Comparison of ENCODE assay signal across 8 cellular contexts in the genomic region with DNA sequence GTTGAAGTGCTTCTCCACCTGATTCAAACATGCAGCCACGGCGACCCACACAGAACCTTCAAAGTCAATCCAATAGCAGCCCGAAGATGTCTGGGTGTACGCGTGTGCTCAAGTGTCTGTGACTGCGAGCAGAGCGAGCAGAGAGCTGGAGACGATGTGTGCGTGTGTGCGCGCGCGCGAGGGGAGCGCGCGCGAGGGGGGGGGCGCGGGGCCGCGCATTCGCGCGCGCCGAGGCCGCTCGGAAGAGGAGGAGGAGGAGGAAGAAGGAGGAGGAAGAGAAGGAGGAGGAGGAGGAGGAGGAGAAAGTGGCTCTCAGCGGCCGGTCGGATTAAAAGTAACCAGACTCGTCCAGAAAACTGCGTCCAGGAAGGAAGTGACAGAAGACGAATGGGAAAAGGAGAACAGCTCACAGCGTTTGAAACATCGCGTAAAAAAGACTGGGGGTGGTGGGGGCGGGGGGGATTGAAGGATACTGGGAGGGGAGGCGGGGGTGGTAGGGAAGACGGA. TPM values are rescaled to one million over a fixed set of nuclear protein-coding genes. Genes with fewer than 3 reads are reported as not detected.
DNase-seq lines count a peak whose midpoint lies in the region; ATAC-seq lines count a peak whose summit lies in the region.

Gene MEF2C (minus strand): TSS at position 126 of the 507 bp plus-strand sequence. CDS start 59,396 bp downstream, outside the sequence.

- peak; percentile 46 for ATAC-seq in HG02885 (IDR thresholded peaks at IDR 0.05; ENCODE audit: poor library complexity, unreplicated experiment)
- ATAC-seq in activated naive CD8-positive, alpha-beta T cell treated with anti-CD3 and anti-CD28 coated beads, Interleukin-2, amount 10 ng/mL, durations not matched to agents 7 days and 5 days (ENCODE audit: low read depth) = peak; percentile 52

- H3K27ac Mint-ChIP-seq in activated naive CD8-positive, alpha-beta T cell treated with anti-CD3 and anti-CD28 coated beads, Interleukin-2, amount 10 ng/mL, durations not matched to agents 7 days and 5 days = peak within 1 kb of the TSS; percentile 11

- H3K9me3 Mint-ChIP-seq in activated naive CD8-positive, alpha-beta T cell treated with anti-CD3 and anti-CD28 coated beads, Interleukin-2, amount 10 ng/mL, durations not matched to agents 7 days and 5 days = no peaks in the 10 kb centered on the region

- H3K9me3 ChIP-seq in neuron (ENCODE audit: low read length) = no peaks in the 10 kb centered on the region

- peak within 1 kb of the TSS; percentile 92 for H3K4me3 Mint-ChIP-seq in activated naive CD8-positive, alpha-beta T cell treated with anti-CD3 and anti-CD28 coated beads, Interleukin-2, amount 10 ng/mL, durations not matched to agents 7 days and 5 days

- peaks cover 78% of the 10 kb centered on the region for H3K27me3 Mint-ChIP-seq in activated naive CD8-positive, alpha-beta T cell treated with anti-CD3 and anti-CD28 coated beads, Interleukin-2, amount 10 ng/mL, durations not matched to agents 7 days and 5 days

- no peaks in the 10 kb centered on the region for H3K36me3 ChIP-seq in neuron (ENCODE audit: insufficient read depth, low read length)

- H3K36me3 Mint-ChIP-seq in activated naive CD8-positive, alpha-beta T cell treated with anti-CD3 and anti-CD28 coated beads, Interleukin-2, amount 10 ng/mL, durations not matched to agents 7 days and 5 days = no peaks in the 10 kb centered on the region

- H3K4me1 Mint-ChIP-seq in activated naive CD8-positive, alpha-beta T cell treated with anti-CD3 and anti-CD28 coated beads, Interleukin-2, amount 10 ng/mL, durations not matched to agents 7 days and 5 days = peaks cover 18% of the 10 kb centered on the region

- peak within 1 kb of the TSS; percentile 88 for H2AFZ ChIP-seq in neuron (ENCODE audit: low read depth, low read length)

- peaks cover 17% of the 10 kb centered on the region for H3K4me1 ChIP-seq in neuron (ENCODE audit: insufficient read depth, low read length)

- no peaks in the 10 kb centered on the region for H3K27me3 ChIP-seq in neuron (ENCODE audit: insufficient read depth, low read length)

- H3K4me3 ChIP-seq in neuron (ENCODE audit: low read length) = peak within 1 kb of the TSS; percentile 59

- POLR2A ChIA-PET in activated naive CD8-positive, alpha-beta T cell treated with anti-CD3 and anti-CD28 coated beads, Interleukin-2, amount 10 ng/mL, durations not matched to agents 7 days and 5 days (lab: Charles Lee) = no interaction called here

- peak; percentile 14 for DNase-seq in stimulated activated CD4-positive, alpha-beta T cell treated with anti-CD3 and anti-CD28 coated beads, Interleukin-15, amount 100 ng/mL, for 24 hours
- DNase-seq in stimulated activated CD4-positive, alpha-beta T cell treated with anti-CD3 and anti-CD28 coated beads, Interleukin-2, amount 100 ng/mL, for 48 hours = no peak
- DNase-seq in NCI-H526 treated with DMSO at 0.1 percent for 48 hours (lab: John Stamatoyannopoulos, UW) (peak; percentile 65), glomerular visceral epithelial cell (ENCODE audit: extremely low spot score) (peak; percentile 90), activated gamma-delta T cell treated with Interleukin-2 at 50 U/mL for 16 hours (no peak)
- DNase-seq in activated naive CD8-positive, alpha-beta T cell treated with anti-CD3 and anti-CD28 coated beads, Interleukin-2, amount 10 ng/mL, durations not matched to agents 7 days and 5 days = no peak

RNA-seq across cellular contexts. Expression of gene MEF2C, which starts in this region (rescaled TPM):
- total RNA-seq in activated naive CD8-positive, alpha-beta T cell treated with anti-CD3 and anti-CD28 coated beads, Interleukin-2, amount 10 ng/mL, durations not matched to agents 7 days and 5 days = under 1 TPM; 0.60 to 0.86 TPM

Comparison
In these comparisons a context has a peak if more than half of its experiments do, and no peak if none do; other contexts are left out.
1. DNase-seq: peak in stimulated activated CD4-positive, alpha-beta T cell treated with anti-CD3 and anti-CD28 coated beads, Interleukin-15, amount 100 ng/mL, for 24 hours (single experiment), NCI-H526 treated with DMSO at 0.1 percent for 48 hours (single experiment) and glomerular visceral epithelial cell (single experiment); none in stimulated activated CD4-positive, alpha-beta T cell treated with anti-CD3 and anti-CD28 coated beads, Interleukin-2, amount 100 ng/mL, for 48 hours (0 of 2), activated naive CD8-positive, alpha-beta T cell treated with anti-CD3 and anti-CD28 coated beads, Interleukin-2, amount 10 ng/mL, durations not matched to agents 7 days and 5 days (single experiment) and activated gamma-delta T cell treated with Interleukin-2 at 50 U/mL for 16 hours (single experiment).
2. Peak in ATAC-seq in activated naive CD8-positive, alpha-beta T cell treated with anti-CD3 and anti-CD28 coated beads, Interleukin-2, amount 10 ng/mL, durations not matched to agents 7 days and 5 days; RNA of the gene not detected or under 1 TPM.